In the genomic region with DNA sequence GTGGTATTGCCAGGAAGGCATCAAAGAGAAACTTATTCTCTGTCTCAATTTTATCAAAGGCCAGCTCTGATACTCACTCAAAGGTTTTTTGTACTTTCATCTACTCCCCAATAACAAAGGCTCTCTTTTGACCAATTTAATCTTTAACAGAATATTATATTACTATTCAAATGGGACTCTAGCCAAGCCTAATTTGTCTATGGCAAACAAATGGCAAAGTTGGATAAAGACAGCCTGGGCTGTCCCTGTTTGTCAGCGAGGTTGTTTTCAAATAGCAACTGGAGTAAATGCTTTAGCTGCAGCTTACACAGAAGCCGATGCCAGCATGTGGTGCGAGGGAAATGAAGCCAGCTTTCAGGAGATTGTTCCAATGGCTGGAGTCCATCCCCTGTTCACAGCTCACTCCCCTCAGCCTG, we compare ENCODE assay signal across 24 cellular contexts.
DNase-seq lines count a peak whose midpoint lies in the region; ATAC-seq and TF ChIP-seq lines count a peak whose summit lies in the region.
"Had no signal": no experiment of that assay in that cellular context is flagged by ENCODE, and none has a peak within 500 bp of the region (broad histone marks: within the 10 kb centered on the region; RNA-seq: fewer than 3 reads in every experiment).

No MANE protein-coding gene starts in this region.

- H3K9me3 Mint-ChIP-seq in glutamatergic neuron (ENCODE audit: unreplicated experiment): peaks cover 1% of the 10 kb centered on the region

- peak overlapping the region in 41 of 59 donors; percentile 1 to 73 (median 43) for H3K27ac ChIP-seq in dorsolateral prefrontal cortex
- H3K27ac ChIP-seq: C4-2B, hepatocyte, tibial artery had no signal

- H3K4me3 Mint-ChIP-seq in glutamatergic neuron (ENCODE audit: unreplicated experiment): no peak overlapping the region
- H3K4me3 Mint-ChIP-seq: activated CD8-positive, alpha-beta memory T cell treated with anti-CD3 and anti-CD28 coated beads, Interleukin-2, amount 10 ng/mL, durations not matched to agents 7 days and 5 days; activated naive CD8-positive, alpha-beta T cell treated with anti-CD3 and anti-CD28 coated beads, Interleukin-2, amount 10 ng/mL, durations not matched to agents 7 days and 5 days; naive B cell; stimulated activated memory B cell treated with anti-CD40 and anti-IgM and Interleukin-4, amounts not matched to agents 10 μg/mL and 1 μg/mL and 100 μg/mL, for 72 hours had no signal

- intact Hi-C loops in dorsolateral prefrontal cortex (cut with DNase I): loop anchor here in 1 of 2 donors (5.0 kb wide), 1 partner anchor 65 kb away; no protein-coding TSS in a partner anchor

- peaks cover 0 to 3% (median 0%) of the 10 kb centered on the region in 45 donors for H3K27me3 ChIP-seq in dorsolateral prefrontal cortex
- H3K27me3 ChIP-seq: hepatocyte, tibial artery had no signal

- peak overlapping the region in 4 of 59 donors; percentile 12 to 34 (median 18) for H3K4me3 ChIP-seq in dorsolateral prefrontal cortex
- H3K4me3 ChIP-seq: hepatocyte, K562, tibial artery had no signal

- no peaks in the 10 kb centered on the region for H3K36me3 Mint-ChIP-seq in glutamatergic neuron (ENCODE audit: unreplicated experiment)
- H3K36me3 Mint-ChIP-seq: activated CD8-positive, alpha-beta memory T cell treated with anti-CD3 and anti-CD28 coated beads, Interleukin-2, amount 10 ng/mL, durations not matched to agents 7 days and 5 days; activated naive CD8-positive, alpha-beta T cell treated with anti-CD3 and anti-CD28 coated beads, Interleukin-2, amount 10 ng/mL, durations not matched to agents 7 days and 5 days; naive B cell; stimulated activated memory B cell treated with anti-CD40 and anti-IgM and Interleukin-4, amounts not matched to agents 10 μg/mL and 1 μg/mL and 100 μg/mL, for 72 hours had no signal

- peaks cover 4% of the 10 kb centered on the region for H3K4me1 Mint-ChIP-seq in glutamatergic neuron (ENCODE audit: low read depth, unreplicated experiment)
- H3K4me1 Mint-ChIP-seq: activated CD8-positive, alpha-beta memory T cell treated with anti-CD3 and anti-CD28 coated beads, Interleukin-2, amount 10 ng/mL, durations not matched to agents 7 days and 5 days; activated naive CD8-positive, alpha-beta T cell treated with anti-CD3 and anti-CD28 coated beads, Interleukin-2, amount 10 ng/mL, durations not matched to agents 7 days and 5 days; naive B cell; stimulated activated memory B cell treated with anti-CD40 and anti-IgM and Interleukin-4, amounts not matched to agents 10 μg/mL and 1 μg/mL and 100 μg/mL, for 72 hours had no signal

- peak in 8 of 14 donors; percentile 2 to 41 (median 16) for DNase-seq in C1 segment of cervical spinal cord (lab: John Stamatoyannopoulos, UW)
- peak; percentile 57 for DNase-seq in NCI-H526 treated with DMSO at 0.1 percent for 48 hours (lab: John Stamatoyannopoulos, UW)
- peak; percentile 4 to 80 (median 62) for DNase-seq in dorsolateral prefrontal cortex
- peak; percentile 21 for DNase-seq in middle frontal gyrus (ENCODE audit: extremely low spot score, low spot score)
- DNase-seq in glutamatergic neuron: no peak
- no peak for DNase-seq in HT-29 (ENCODE audit: low spot score)
- DNase-seq: activated CD4-positive, alpha-beta T cell treated with anti-CD3 and anti-CD28 coated beads for 4 hours; activated CD8-positive, alpha-beta memory T cell treated with anti-CD3 and anti-CD28 coated beads, Interleukin-2, amount 10 ng/mL, durations not matched to agents 7 days and 5 days; activated naive CD8-positive, alpha-beta T cell treated with anti-CD3 and anti-CD28 coated beads, Interleukin-2, amount 10 ng/mL, durations not matched to agents 7 days and 5 days; dermis blood vessel endothelial cell; kidney; naive B cell; NCI-H1694; NCI-H524; stimulated activated CD4-positive, alpha-beta T cell treated with anti-CD3 and anti-CD28 coated beads, Interleukin-1b, Interleukin-23, amount 100 ng/mL, for 48 hours; SW 1271; tibial artery had no signal

- H3K27me3 Mint-ChIP-seq in glutamatergic neuron (ENCODE audit: unreplicated experiment): peaks cover 4% of the 10 kb centered on the region
- H3K27me3 Mint-ChIP-seq: activated CD8-positive, alpha-beta memory T cell treated with anti-CD3 and anti-CD28 coated beads, Interleukin-2, amount 10 ng/mL, durations not matched to agents 7 days and 5 days; activated naive CD8-positive, alpha-beta T cell treated with anti-CD3 and anti-CD28 coated beads, Interleukin-2, amount 10 ng/mL, durations not matched to agents 7 days and 5 days; naive B cell; stimulated activated memory B cell treated with anti-CD40 and anti-IgM and Interleukin-4, amounts not matched to agents 10 μg/mL and 1 μg/mL and 100 μg/mL, for 72 hours had no signal

- no peak for TF ChIP-seq CTCF in dorsolateral prefrontal cortex (IDR thresholded peaks at IDR 0.05 in 54 of 56, conservative IDR thresholded peaks at IDR 0.05 in 2 of 56; ENCODE audit: low read depth in 1 of 56, partially characterized antibody in 56 of 56)
- TF ChIP-seq CTCF in glutamatergic neuron (IDR thresholded peaks at IDR 0.05; ENCODE audit: partially characterized antibody, unreplicated experiment): no peak

- H3K27ac Mint-ChIP-seq in glutamatergic neuron (ENCODE audit: unreplicated experiment): no peak overlapping the region
- H3K27ac Mint-ChIP-seq: activated CD8-positive, alpha-beta memory T cell treated with anti-CD3 and anti-CD28 coated beads, Interleukin-2, amount 10 ng/mL, durations not matched to agents 7 days and 5 days; activated naive CD8-positive, alpha-beta T cell treated with anti-CD3 and anti-CD28 coated beads, Interleukin-2, amount 10 ng/mL, durations not matched to agents 7 days and 5 days; naive B cell; stimulated activated memory B cell treated with anti-CD40 and anti-IgM and Interleukin-4, amounts not matched to agents 10 μg/mL and 1 μg/mL and 100 μg/mL, for 72 hours had no signal

- ATAC-seq in GM21723 (IDR thresholded peaks at IDR 0.05; ENCODE audit: unreplicated experiment) (no peak), GM18870 (IDR thresholded peaks at IDR 0.05; ENCODE audit: unreplicated experiment) (no peak)
- ATAC-seq: activated CD8-positive, alpha-beta memory T cell treated with anti-CD3 and anti-CD28 coated beads, Interleukin-2, amount 10 ng/mL, durations not matched to agents 7 days and 5 days; K562; Right ventricle myocardium inferior; stimulated activated memory B cell treated with anti-CD40 and anti-IgM and Interleukin-4, amounts not matched to agents 10 μg/mL and 1 μg/mL and 100 μg/mL, for 72 hours had no signal

Comparison
In these comparisons a context has a peak if more than half of its experiments do, and no peak if none do; other contexts are left out.
1. DNase-seq: peak in C1 segment of cervical spinal cord (8 of 14), NCI-H526 treated with DMSO at 0.1 percent for 48 hours (single experiment), dorsolateral prefrontal cortex (10 of 10) and middle frontal gyrus (single experiment); none in glutamatergic neuron (single experiment) and HT-29 (single experiment).